10 cellular contexts compared by ENCODE assay signal in genomic region chr22:39518124-39518786, GRCh38. TPM values are rescaled to one million over a fixed set of nuclear protein-coding genes. Genes with fewer than 3 reads are reported as not detected.
DNase-seq lines count a peak whose midpoint lies in the region; ATAC-seq and TF ChIP-seq lines count a peak whose summit lies in the region.
"Had no signal": no experiment of that assay in that cellular context is flagged by ENCODE, and none has a peak within 500 bp of the region (broad histone marks: within the 10 kb centered on the region; RNA-seq: fewer than 3 reads in every experiment).

No MANE protein-coding gene starts in this region.

- TF ChIP-seq CTCF in Calu3 (IDR thresholded peaks at IDR 0.05; ENCODE audit: unreplicated experiment): no peak
- no peak for TF ChIP-seq CTCF in Loucy (conservative IDR thresholded peaks at IDR 0.05; ENCODE audit: low read length)
- no peak for TF ChIP-seq CTCF in chondrocyte (IDR thresholded peaks at IDR 0.05)
- no peak for TF ChIP-seq CTCF in natural killer cell (IDR thresholded peaks at IDR 0.05)

- H3K4me1 Mint-ChIP-seq in Calu3 (ENCODE audit: low read depth, unreplicated experiment): peaks cover 12% of the 10 kb centered on the region
- H3K4me1 Mint-ChIP-seq in chondrocyte (ENCODE audit: low read depth): peaks cover 36% of the 10 kb centered on the region
- H3K4me1 Mint-ChIP-seq in natural killer cell: peaks cover 33 to 38% of the 10 kb centered on the region in 2 donors

- no TSS peak for BruUV-seq in Calu3 (replicated peaks; lab: Mats Ljungman, UMichigan)

- H3F3A ChIP-seq in Loucy (ENCODE audit: low read depth): peaks cover under 1% of the 10 kb centered on the region

- CTCF ChIA-PET in Calu3 (lab: Charles Lee): interaction anchor here (1.9 to 2.1 kb wide), 2 partner anchors 11 to 16 kb away, joined by 5 to 6 read pairs; partner anchors contain the start of gene MIEF1

- H3K4me3 ChIP-seq in Loucy (ENCODE audit: low read length, poor library complexity, severe bottlenecking): peak overlapping the region; percentile 99

- no peak overlapping the region for H2AFZ ChIP-seq in Loucy (ENCODE audit: low read length)

- DNase-seq in Calu3 (no peak), chondrocyte (ENCODE audit: low spot score) (no peak), natural killer cell (no peak), NCI-H345 (lab: John Stamatoyannopoulos, UW) (no peak), NCI-H748 (lab: John Stamatoyannopoulos, UW; ENCODE audit: unreplicated experiment) (no peak), sciatic nerve (ENCODE audit: low spot score) (no peak)

- peaks cover 22% of the 10 kb centered on the region for H3K4me1 ChIP-seq in Loucy (ENCODE audit: insufficient read depth, low read length, poor library complexity, severe bottlenecking)

- H3K36me3 Mint-ChIP-seq in Calu3 (ENCODE audit: insufficient read depth, unreplicated experiment) (peaks cover 90% of the 10 kb centered on the region), chondrocyte (ENCODE audit: low read depth) (peaks cover 34% of the 10 kb centered on the region), natural killer cell (peaks cover 8% of the 10 kb centered on the region)

- H4K20me1 ChIP-seq in Loucy (ENCODE audit: insufficient read depth, low read length, poor library complexity, severe bottlenecking): peaks cover 37% of the 10 kb centered on the region

- H3K79me2 ChIP-seq in Loucy (ENCODE audit: insufficient read depth, low read length): peaks cover 61% of the 10 kb centered on the region

- H3K9me2 ChIP-seq in Loucy (replicated peaks; ENCODE audit: low read depth, low read length): no peaks in the 10 kb centered on the region

- H3K27ac Mint-ChIP-seq in Calu3 (ENCODE audit: unreplicated experiment) (peak overlapping the region; percentile 98), chondrocyte (ENCODE audit: unreplicated experiment) (peak overlapping the region; percentile 99), natural killer cell (peak overlapping the region; percentile 96 to 98)

- H3K36me3 ChIP-seq in Loucy (ENCODE audit: insufficient read depth, low read length): peaks cover 59% of the 10 kb centered on the region

- H3K27me3 Mint-ChIP-seq in Calu3 (ENCODE audit: unreplicated experiment) (no peaks in the 10 kb centered on the region), chondrocyte (ENCODE audit: low read depth) (no peaks in the 10 kb centered on the region), natural killer cell (ENCODE audit: low read depth in 2 of 2) (no peaks in the 10 kb centered on the region)

- no peak for ATAC-seq in natural killer cell
- no peak for ATAC-seq in HG02642 (IDR thresholded peaks at IDR 0.05; ENCODE audit: poor library complexity, unreplicated experiment)
- no peak for ATAC-seq in sciatic nerve
- ATAC-seq: Right ventricle myocardium inferior had no signal

- H3K27me3 ChIP-seq in Loucy (ENCODE audit: insufficient read depth, low read length, poor library complexity, severe bottlenecking): peaks cover 13% of the 10 kb centered on the region

- H3K9me3 Mint-ChIP-seq in Calu3 (ENCODE audit: low read depth, unreplicated experiment) (no peaks in the 10 kb centered on the region), chondrocyte (ENCODE audit: low read depth) (no peaks in the 10 kb centered on the region), natural killer cell (no peaks in the 10 kb centered on the region)

- intact Hi-C loops in Calu3 (cut with micrococcal nuclease; ENCODE audit: unreplicated experiment): no loop called here
- intact Hi-C loops in natural killer cell (cut with micrococcal nuclease): no loop called here
- intact Hi-C loops in sciatic nerve (cut with DNase I): loop anchor here (10.0 kb wide), 1 partner anchor 193 kb away; no protein-coding TSS in a partner anchor

- H3K9ac ChIP-seq in Loucy (ENCODE audit: low read depth, low read length, poor library complexity, severe bottlenecking): peak overlapping the region; percentile 100

- H3K9me3 ChIP-seq in Loucy (ENCODE audit: insufficient read depth, low read depth, low read length): no peaks in the 10 kb centered on the region

- H3K4me3 Mint-ChIP-seq in Calu3 (ENCODE audit: low read depth, unreplicated experiment) (peak overlapping the region; percentile 94), chondrocyte (ENCODE audit: unreplicated experiment) (peak overlapping the region; percentile 90), natural killer cell (peak overlapping the region; percentile 98)

- peak overlapping the region; percentile 94 for H3K4me2 ChIP-seq in Loucy (ENCODE audit: low read depth, low read length, poor library complexity, severe bottlenecking)

RNA-seq across cellular contexts. Expression of gene ATF4, which starts 2.1 kb away (rescaled TPM):
- total RNA-seq in Calu3 (2022) (294 and 372 TPM in 2 replicates), chondrocyte (128 to 541 TPM (median 513 TPM) in 3 replicates), natural killer cell (100 to 1,000 TPM; 235 to 242 (median 238) TPM), sciatic nerve (319 TPM)

RNA-seq across cellular contexts. Expression of gene RPS19BP1, which starts 14.3 kb away (rescaled TPM):
- total RNA-seq in Calu3 (2022): 82.9 and 87.7 TPM in 2 replicates
- 44.1 to 52.3 TPM (median 47.9 TPM) in 3 replicates for total RNA-seq in chondrocyte
- total RNA-seq in natural killer cell: 10 to 100 TPM; 56.7 to 66.5 (median 61.3) TPM
- total RNA-seq in sciatic nerve: 58.2 TPM

RNA-seq across cellular contexts. Expression of gene MIEF1, which starts 16.2 kb away (rescaled TPM):
- total RNA-seq in Calu3 (2022) (39.2 and 44.3 TPM in 2 replicates), chondrocyte (22.7 to 24.0 TPM (median 23.0 TPM) in 3 replicates), natural killer cell (10 to 100 TPM; 16.1 to 27.6 (median 25.1) TPM), sciatic nerve (19.0 TPM)

RNA-seq across cellular contexts. Expression of gene CACNA1I, which starts 52.3 kb away (rescaled TPM):
- total RNA-seq in Calu3 (2022): 0.05 and 0.07 TPM in 2 replicates
- total RNA-seq in chondrocyte: 0.02 to 0.08 TPM (median 0.05 TPM) in 3 replicates
- total RNA-seq in natural killer cell: under 1 TPM; 0.05 to 0.83 (median 0.72) TPM
- total RNA-seq in sciatic nerve: 0.40 TPM
- total RNA-seq: dermis microvascular lymphatic vessel endothelial cell, Right ventricle myocardium inferior had no signal
